22 cellular contexts compared by ENCODE assay signal in genomic region chrX:149611619-149612018, GRCh38. TPM values are rescaled to one million over a fixed set of nuclear protein-coding genes. Genes with fewer than 3 reads are reported as not detected.
DNase-seq lines count a peak whose midpoint lies in the region; ATAC-seq and FAIRE-seq lines count a peak whose summit lies in the region.
"Had no signal": no experiment of that assay in that cellular context is flagged by ENCODE, and none has a peak within 500 bp of the region (broad histone marks: within the 10 kb centered on the region; RNA-seq: fewer than 3 reads in every experiment).

No MANE protein-coding gene starts in this region.

- no peaks in the 10 kb centered on the region for H3K36me3 ChIP-seq in small intestine (ENCODE audit: control insufficient read depth in 2 of 2, insufficient read depth in 2 of 2, low read length in 2 of 2)

- H3K27me3 ChIP-seq in small intestine (ENCODE audit: control insufficient read depth in 2 of 2, insufficient read depth in 2 of 2, low read length in 2 of 2) = no peaks in the 10 kb centered on the region
- H3K27me3 ChIP-seq: BLaER1 had no signal

- peaks cover 35% of the 10 kb centered on the region for H3K4me1 Mint-ChIP-seq in activated naive CD4-positive, alpha-beta T cell treated with anti-CD3 and anti-CD28 coated beads, Interleukin-2, amount 50 U/mL, for 24 hours
- peaks cover 7 to 29% of the 10 kb centered on the region in 2 donors for H3K4me1 Mint-ChIP-seq in effector memory CD8-positive, alpha-beta T cell (ENCODE audit: low read depth in 2 of 2)

- no peaks in the 10 kb centered on the region for H3K9me3 Mint-ChIP-seq in activated naive CD4-positive, alpha-beta T cell treated with anti-CD3 and anti-CD28 coated beads, Interleukin-2, amount 50 U/mL, for 24 hours
- no peaks in the 10 kb centered on the region for H3K9me3 Mint-ChIP-seq in effector memory CD8-positive, alpha-beta T cell
- H3K9me3 Mint-ChIP-seq: CD8-positive, alpha-beta T cell; HFFc6 had no signal

- ATAC-seq in effector memory CD8-positive, alpha-beta T cell (replicated peaks) = no peak
- ATAC-seq: CD8-positive, alpha-beta T cell; GM12878; HCT116; HepG2 had no signal

- no peaks in the 10 kb centered on the region for H3K9me3 ChIP-seq in small intestine (ENCODE audit: control insufficient read depth, low read depth)
- H3K9me3 ChIP-seq: BLaER1 had no signal

- H3K27ac Mint-ChIP-seq in activated naive CD4-positive, alpha-beta T cell treated with anti-CD3 and anti-CD28 coated beads, Interleukin-2, amount 50 U/mL, for 24 hours = peak overlapping the region; percentile 52
- peak overlapping the region; percentile 25 to 55 for H3K27ac Mint-ChIP-seq in effector memory CD8-positive, alpha-beta T cell
- H3K27ac Mint-ChIP-seq: CD8-positive, alpha-beta T cell; HFFc6 had no signal

- no peak overlapping the region for H3K4me3 ChIP-seq in small intestine (ENCODE audit: low read depth in 1 of 2, low read length in 2 of 2)
- H3K4me3 ChIP-seq: BLaER1, GM12878 had no signal

- H3K27ac ChIP-seq in small intestine (ENCODE audit: low read depth in 1 of 2, low read length in 1 of 2) = no peak overlapping the region
- H3K27ac ChIP-seq: BLaER1 had no signal

- H3K4me1 ChIP-seq in small intestine (ENCODE audit: control insufficient read depth in 2 of 2, insufficient read depth in 1 of 2, low read depth in 1 of 2, low read length in 1 of 2) = no peaks in the 10 kb centered on the region
- H3K4me1 ChIP-seq: BLaER1 had no signal

- no peaks in the 10 kb centered on the region for H3K27me3 Mint-ChIP-seq in activated naive CD4-positive, alpha-beta T cell treated with anti-CD3 and anti-CD28 coated beads, Interleukin-2, amount 50 U/mL, for 24 hours
- H3K27me3 Mint-ChIP-seq in effector memory CD8-positive, alpha-beta T cell = no peaks in the 10 kb centered on the region

- peaks cover 3% of the 10 kb centered on the region for H3K36me3 Mint-ChIP-seq in activated naive CD4-positive, alpha-beta T cell treated with anti-CD3 and anti-CD28 coated beads, Interleukin-2, amount 50 U/mL, for 24 hours
- peaks cover 4% of the 10 kb centered on the region for H3K36me3 Mint-ChIP-seq in effector memory CD8-positive, alpha-beta T cell (ENCODE audit: insufficient read depth)

- FAIRE-seq in small intestine (lab: Jason Lieb, UNC) = no peak
- FAIRE-seq: GM12878, HepG2 had no signal

- DNase-seq in activated naive CD4-positive, alpha-beta T cell treated with anti-CD3 and anti-CD28 coated beads, Interleukin-2, amount 50 U/mL, for 16 hours = no peak
- DNase-seq in MV-4-11 (lab: John Stamatoyannopoulos, UW) (peak; percentile 8), small intestine (peak; percentile 30), amygdala (lab: John Stamatoyannopoulos, UW) (no peak), T-helper 2 cell (no peak)
- no peak for DNase-seq in effector memory CD8-positive, alpha-beta T cell
- DNase-seq in stimulated activated naive CD4-positive, alpha-beta T cell treated with Interleukin-2 at 50 U/mL for 16 hours (lab: John Stamatoyannopoulos, UW) = no peak
- DNase-seq: 8988T; Calu3; CD8-positive, alpha-beta T cell; DND-41; EL; GOT3; H7; HFFc6 had no signal

- no peak overlapping the region for H3K4me3 Mint-ChIP-seq in activated naive CD4-positive, alpha-beta T cell treated with anti-CD3 and anti-CD28 coated beads, Interleukin-2, amount 50 U/mL, for 24 hours
- no peak overlapping the region for H3K4me3 Mint-ChIP-seq in effector memory CD8-positive, alpha-beta T cell
- H3K4me3 Mint-ChIP-seq: CD14-positive monocyte; CD8-positive, alpha-beta T cell; HFFc6 had no signal

RNA-seq across cellular contexts. Expression of gene HSFX2, which starts 16.5 kb away (rescaled TPM):
- 1 to 10 TPM in 1 of 3 donors, under 1 TPM in 1, not detected in 1; 0.49 to 1.6 TPM for polyA plus RNA-seq in small intestine
- polyA plus RNA-seq: AG04450, CD14-positive monocyte, HepG2 had no signal

RNA-seq across cellular contexts. Expression of gene TMEM185A, which starts 20.0 kb away (rescaled TPM):
- 10 to 100 TPM in 1 of 3 donors, 1 to 10 TPM in 2; 5.4 to 10.5 (median 8.8) TPM for polyA plus RNA-seq in small intestine

RNA-seq across cellular contexts. Expression of gene MAGEA9B, which starts 24.4 kb away (rescaled TPM):
- polyA plus RNA-seq in small intestine = not detected
- polyA plus RNA-seq: AG04450, CD14-positive monocyte had no signal

Comparison
In these comparisons a context has a peak if more than half of its experiments do, and no peak if none do; other contexts are left out.
1. DNase-seq: peak in MV-4-11 (single experiment) and small intestine (single experiment); none in activated naive CD4-positive, alpha-beta T cell treated with anti-CD3 and anti-CD28 coated beads, Interleukin-2, amount 50 U/mL, for 16 hours (single experiment), effector memory CD8-positive, alpha-beta T cell (0 of 3), stimulated activated naive CD4-positive, alpha-beta T cell treated with Interleukin-2 at 50 U/mL for 16 hours (single experiment), amygdala (0 of 56) and T-helper 2 cell (0 of 5).